In the genomic region with DNA sequence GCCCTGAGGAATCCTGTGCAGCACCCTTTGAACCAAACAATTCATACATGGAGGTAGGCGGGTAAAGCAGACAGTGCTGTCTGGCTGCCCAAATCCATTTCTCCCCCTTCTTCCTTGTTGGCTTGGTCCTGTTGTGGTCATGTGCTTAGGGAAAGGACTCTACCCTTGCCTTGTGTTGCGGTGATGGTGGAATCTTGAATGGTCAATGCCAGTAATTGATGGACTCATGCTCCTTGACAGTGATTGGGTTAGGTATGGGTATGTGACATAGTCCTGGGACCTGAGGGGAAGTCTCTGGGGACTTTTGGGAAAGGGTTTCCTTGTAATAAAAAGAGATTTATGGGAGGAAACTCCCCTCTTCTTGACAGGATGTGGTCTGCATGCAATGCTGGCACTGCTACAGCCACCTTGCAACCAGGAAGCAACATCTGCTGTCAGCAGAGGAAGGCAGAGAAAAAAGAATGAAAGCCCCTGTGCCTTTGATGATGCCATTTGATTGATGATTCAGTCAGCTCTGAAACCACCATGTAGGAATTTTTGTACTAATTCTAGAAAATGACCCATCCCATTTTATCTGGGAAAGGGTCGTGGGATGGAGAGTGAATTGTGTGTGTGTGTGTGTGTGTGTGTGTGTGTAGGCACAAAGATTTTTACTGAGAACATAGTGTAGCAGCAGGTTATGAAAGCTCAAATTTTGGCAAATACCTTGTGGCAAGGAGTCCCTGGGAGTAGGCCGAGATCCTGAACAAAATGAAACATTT, we compare ENCODE assay signal across 10 cellular contexts.
DNase-seq lines count a peak whose midpoint lies in the region; ATAC-seq lines count a peak whose summit lies in the region.
"Had no signal": no experiment of that assay in that cellular context is flagged by ENCODE, and none has a peak within 500 bp of the region (broad histone marks: within the 10 kb centered on the region; RNA-seq: fewer than 3 reads in every experiment).

No MANE protein-coding gene starts in this region.

- H3K27ac Mint-ChIP-seq in T-helper 1 cell treated with Interleukin-12 subunit alpha and Interleukin-12 subunit beta and Interleukin-4 antibody, amounts not matched to agents 30 μg/mL and 1 μg/mL, for 36 hours = peak overlapping the region; percentile 98

- no peaks in the 10 kb centered on the region for H3K9me3 Mint-ChIP-seq in T-helper 1 cell treated with Interleukin-12 subunit alpha and Interleukin-12 subunit beta and Interleukin-4 antibody, amounts not matched to agents 30 μg/mL and 1 μg/mL, for 36 hours

- H3K9me3 ChIP-seq in HAP-1 = no peaks in the 10 kb centered on the region
- H3K9me3 ChIP-seq: SJSA1, thoracic aorta had no signal

- peaks cover 5% of the 10 kb centered on the region for H3K36me3 Mint-ChIP-seq in T-helper 1 cell treated with Interleukin-12 subunit alpha and Interleukin-12 subunit beta and Interleukin-4 antibody, amounts not matched to agents 30 μg/mL and 1 μg/mL, for 36 hours (ENCODE audit: low read depth)

- H3K4me1 ChIP-seq in HAP-1 = peaks cover 2% of the 10 kb centered on the region

- in situ Hi-C loops in HAP-1 (cut with MboI; ENCODE audit: low sequenced_read_pairs) = no loop called here

- DNase-seq in AG08395 (ENCODE audit: low spot score) (peak; percentile 9), NCI-H526 (lab: John Stamatoyannopoulos, UW) (no peak), HAP-1 (ENCODE audit: low spot score in 2 of 2) (no peak)
- peak; percentile 30 for DNase-seq in effector CD4-positive, alpha-beta T cell

- H3K4me1 Mint-ChIP-seq in T-helper 1 cell treated with Interleukin-12 subunit alpha and Interleukin-12 subunit beta and Interleukin-4 antibody, amounts not matched to agents 30 μg/mL and 1 μg/mL, for 36 hours (ENCODE audit: low read depth) = peaks cover 44% of the 10 kb centered on the region

- ATAC-seq in GM21786 (IDR thresholded peaks at IDR 0.05; ENCODE audit: unreplicated experiment) (peak; percentile 28), GM21529 (IDR thresholded peaks at IDR 0.05; ENCODE audit: unreplicated experiment) (no peak), GM19467 (IDR thresholded peaks at IDR 0.05; ENCODE audit: unreplicated experiment) (no peak)

- H3K4me3 ChIP-seq in HAP-1 = no peak overlapping the region
- H3K4me3 ChIP-seq: SJSA1, thoracic aorta had no signal

- no peaks in the 10 kb centered on the region for H3K36me3 ChIP-seq in HAP-1 (replicated peaks)
- H3K36me3 ChIP-seq: SJSA1, thoracic aorta had no signal

- H3K4me3 Mint-ChIP-seq in T-helper 1 cell treated with Interleukin-12 subunit alpha and Interleukin-12 subunit beta and Interleukin-4 antibody, amounts not matched to agents 30 μg/mL and 1 μg/mL, for 36 hours = peak overlapping the region; percentile 93

- no peaks in the 10 kb centered on the region for H3K27me3 ChIP-seq in HAP-1 (ENCODE audit: low read depth)
- H3K27me3 ChIP-seq: SJSA1 had no signal

- H3K27me3 Mint-ChIP-seq in T-helper 1 cell treated with Interleukin-12 subunit alpha and Interleukin-12 subunit beta and Interleukin-4 antibody, amounts not matched to agents 30 μg/mL and 1 μg/mL, for 36 hours (ENCODE audit: low read depth) = no peaks in the 10 kb centered on the region

Comparison
In these comparisons a context has a peak if more than half of its experiments do, and no peak if none do; other contexts are left out.
1. DNase-seq: peak in AG08395 (single experiment) and effector CD4-positive, alpha-beta T cell (single experiment); none in NCI-H526 (0 of 2) and HAP-1 (0 of 2).